Comparison of ENCODE assay signal across 1 cellular context in genomic region chr4:69051576-69051943, GRCh38.
TF ChIP-seq lines count a peak whose summit lies in the region.

No MANE protein-coding gene starts in this region.

TF ChIP-seq in GM12878, 131 proteins besides CTCF, POLR2A, EP300 and RAD21 (continued from another document):
- TF ChIP-seq, protein P1, sequence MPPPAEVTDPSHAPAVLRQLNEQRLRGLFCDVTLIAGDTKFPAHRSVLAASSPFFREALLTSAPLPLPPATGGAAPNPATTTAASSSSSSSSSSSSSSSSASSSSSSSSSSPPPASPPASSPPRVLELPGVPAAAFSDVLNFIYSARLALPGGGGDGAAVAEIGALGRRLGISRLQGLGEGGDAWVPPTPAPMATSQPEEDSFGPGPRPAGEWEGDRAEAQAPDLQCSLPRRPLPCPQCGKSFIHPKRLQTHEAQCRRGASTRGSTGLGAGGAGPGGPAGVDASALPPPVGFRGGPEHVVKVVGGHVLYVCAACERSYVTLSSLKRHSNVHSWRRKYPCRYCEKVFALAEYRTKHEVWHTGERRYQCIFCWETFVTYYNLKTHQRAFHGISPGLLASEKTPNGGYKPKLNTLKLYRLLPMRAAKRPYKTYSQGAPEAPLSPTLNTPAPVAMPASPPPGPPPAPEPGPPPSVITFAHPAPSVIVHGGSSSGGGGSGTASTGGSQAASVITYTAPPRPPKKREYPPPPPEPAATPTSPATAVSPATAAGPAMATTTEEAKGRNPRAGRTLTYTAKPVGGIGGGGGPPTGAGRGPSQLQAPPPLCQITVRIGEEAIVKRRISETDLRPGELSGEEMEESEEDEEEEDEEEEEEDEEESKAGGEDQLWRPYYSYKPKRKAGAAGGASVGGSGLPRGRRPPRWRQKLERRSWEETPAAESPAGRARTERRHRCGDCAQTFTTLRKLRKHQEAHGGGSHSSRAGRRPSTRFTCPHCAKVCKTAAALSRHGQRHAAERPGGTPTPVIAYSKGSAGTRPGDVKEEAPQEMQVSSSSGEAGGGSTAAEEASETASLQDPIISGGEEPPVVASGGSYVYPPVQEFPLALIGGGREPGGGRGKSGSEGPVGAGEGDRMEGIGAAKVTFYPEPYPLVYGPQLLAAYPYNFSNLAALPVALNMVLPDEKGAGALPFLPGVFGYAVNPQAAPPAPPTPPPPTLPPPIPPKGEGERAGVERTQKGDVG (CRISPR knock-in tag; IDR thresholded peaks at IDR 0.05), result no peak
- TF ChIP-seq HSF1 (IDR thresholded peaks at IDR 0.05; ENCODE audit: low read depth, low read length) (no peak), RB1 (IDR thresholded peaks at IDR 0.05; ENCODE audit: borderline replicate concordance) (no peak), NR2F1 (conservative IDR thresholded peaks at IDR 0.05) (peak; percentile 68), HDGF (IDR thresholded peaks at IDR 0.05) (peak; percentile 65; the same call in 1 of the 2 replicates), MTA2 (IDR thresholded peaks at IDR 0.05; ENCODE audit: low read depth) (peak; percentile 28; the same call in 1 of the 2 replicates), IKZF2 (IDR thresholded peaks at IDR 0.05) (peak in 1 of 2 experiments; percentile 6; a peak in 1 of 4 replicates)
- TF ChIP-seq, protein P2, sequence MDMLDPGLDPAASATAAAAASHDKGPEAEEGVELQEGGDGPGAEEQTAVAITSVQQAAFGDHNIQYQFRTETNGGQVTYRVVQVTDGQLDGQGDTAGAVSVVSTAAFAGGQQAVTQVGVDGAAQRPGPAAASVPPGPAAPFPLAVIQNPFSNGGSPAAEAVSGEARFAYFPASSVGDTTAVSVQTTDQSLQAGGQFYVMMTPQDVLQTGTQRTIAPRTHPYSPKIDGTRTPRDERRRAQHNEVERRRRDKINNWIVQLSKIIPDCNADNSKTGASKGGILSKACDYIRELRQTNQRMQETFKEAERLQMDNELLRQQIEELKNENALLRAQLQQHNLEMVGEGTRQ (IDR thresholded peaks at IDR 0.05; ENCODE audit: borderline replicate concordance, low read depth, low read length), result no peak
- TF ChIP-seq, protein P3, sequence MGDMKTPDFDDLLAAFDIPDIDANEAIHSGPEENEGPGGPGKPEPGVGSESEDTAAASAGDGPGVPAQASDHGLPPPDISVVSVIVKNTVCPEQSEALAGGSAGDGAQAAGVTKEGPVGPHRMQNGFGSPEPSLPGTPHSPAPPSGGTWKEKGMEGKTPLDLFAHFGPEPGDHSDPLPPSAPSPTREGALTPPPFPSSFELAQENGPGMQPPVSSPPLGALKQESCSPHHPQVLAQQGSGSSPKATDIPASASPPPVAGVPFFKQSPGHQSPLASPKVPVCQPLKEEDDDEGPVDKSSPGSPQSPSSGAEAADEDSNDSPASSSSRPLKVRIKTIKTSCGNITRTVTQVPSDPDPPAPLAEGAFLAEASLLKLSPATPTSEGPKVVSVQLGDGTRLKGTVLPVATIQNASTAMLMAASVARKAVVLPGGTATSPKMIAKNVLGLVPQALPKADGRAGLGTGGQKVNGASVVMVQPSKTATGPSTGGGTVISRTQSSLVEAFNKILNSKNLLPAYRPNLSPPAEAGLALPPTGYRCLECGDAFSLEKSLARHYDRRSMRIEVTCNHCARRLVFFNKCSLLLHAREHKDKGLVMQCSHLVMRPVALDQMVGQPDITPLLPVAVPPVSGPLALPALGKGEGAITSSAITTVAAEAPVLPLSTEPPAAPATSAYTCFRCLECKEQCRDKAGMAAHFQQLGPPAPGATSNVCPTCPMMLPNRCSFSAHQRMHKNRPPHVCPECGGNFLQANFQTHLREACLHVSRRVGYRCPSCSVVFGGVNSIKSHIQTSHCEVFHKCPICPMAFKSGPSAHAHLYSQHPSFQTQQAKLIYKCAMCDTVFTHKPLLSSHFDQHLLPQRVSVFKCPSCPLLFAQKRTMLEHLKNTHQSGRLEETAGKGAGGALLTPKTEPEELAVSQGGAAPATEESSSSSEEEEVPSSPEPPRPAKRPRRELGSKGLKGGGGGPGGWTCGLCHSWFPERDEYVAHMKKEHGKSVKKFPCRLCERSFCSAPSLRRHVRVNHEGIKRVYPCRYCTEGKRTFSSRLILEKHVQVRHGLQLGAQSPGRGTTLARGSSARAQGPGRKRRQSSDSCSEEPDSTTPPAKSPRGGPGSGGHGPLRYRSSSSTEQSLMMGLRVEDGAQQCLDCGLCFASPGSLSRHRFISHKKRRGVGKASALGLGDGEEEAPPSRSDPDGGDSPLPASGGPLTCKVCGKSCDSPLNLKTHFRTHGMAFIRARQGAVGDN (IDR thresholded peaks at IDR 0.05), result 0 out of 2 replicates have a peak, but pooled peaks have one; percentile 33
TF ChIP-seq in GM12878: peak in this region for 6.
